10 cellular contexts compared by ENCODE assay signal in genomic region chr22:30217698-30218565, GRCh38. TPM values are rescaled to one million over a fixed set of nuclear protein-coding genes. Genes with fewer than 3 reads are reported as not detected.
DNase-seq lines count a peak whose midpoint lies in the region; ATAC-seq and TF ChIP-seq lines count a peak whose summit lies in the region.
"Had no signal": no experiment of that assay in that cellular context is flagged by ENCODE, and none has a peak within 500 bp of the region (broad histone marks: within the 10 kb centered on the region; RNA-seq: fewer than 3 reads in every experiment).

No MANE protein-coding gene starts in this region.

- no peak for DNase-seq in activated naive CD8-positive, alpha-beta T cell treated with anti-CD3 and anti-CD28 coated beads, Interleukin-2, amount 10 ng/mL, durations not matched to agents 7 days and 5 days
- no peak for DNase-seq in activated naive CD8-positive, alpha-beta T cell treated with anti-CD3 and anti-CD28 coated beads for 36 hours
- peak in 38 of 58 donors; percentile 9 to 76 (median 36) for DNase-seq in anterior cingulate cortex (lab: John Stamatoyannopoulos, UW)
- peak; percentile 53 for DNase-seq in midbrain (lab: John Stamatoyannopoulos, UW)
- DNase-seq in vagina (ENCODE audit: extremely low spot score in 2 of 2) = no peak
- no peak for DNase-seq in mesenteric fat pad (ENCODE audit: low spot score)
- DNase-seq: activated T-cell treated with anti-CD3 and anti-CD28 coated beads, Interleukin-2, amount 50 U/mL, for 1 hour; naive B cell had no signal

- no peaks in the 10 kb centered on the region for H3K36me3 Mint-ChIP-seq in activated naive CD8-positive, alpha-beta T cell treated with anti-CD3 and anti-CD28 coated beads, Interleukin-2, amount 10 ng/mL, durations not matched to agents 7 days and 5 days
- no peaks in the 10 kb centered on the region for H3K36me3 Mint-ChIP-seq in activated naive CD8-positive, alpha-beta T cell treated with anti-CD3 and anti-CD28 coated beads for 36 hours
- H3K36me3 Mint-ChIP-seq: naive B cell had no signal

- no peak overlapping the region for H3K4me3 ChIP-seq in vagina

- ATAC-seq in activated naive CD8-positive, alpha-beta T cell treated with anti-CD3 and anti-CD28 coated beads, Interleukin-2, amount 10 ng/mL, durations not matched to agents 7 days and 5 days (ENCODE audit: low read depth) = no peak
- ATAC-seq in GM21526 (IDR thresholded peaks at IDR 0.05; ENCODE audit: low FRiP score, unreplicated experiment) (no peak), HG03108 (IDR thresholded peaks at IDR 0.05; ENCODE audit: unreplicated experiment) (no peak)

- no peaks in the 10 kb centered on the region for H3K9me3 ChIP-seq in vagina

- peak overlapping the region; percentile 86 for H3K27ac Mint-ChIP-seq in activated naive CD8-positive, alpha-beta T cell treated with anti-CD3 and anti-CD28 coated beads, Interleukin-2, amount 10 ng/mL, durations not matched to agents 7 days and 5 days
- no peak overlapping the region for H3K27ac Mint-ChIP-seq in activated naive CD8-positive, alpha-beta T cell treated with anti-CD3 and anti-CD28 coated beads for 36 hours

- peak overlapping the region; percentile 54 for H3K27ac ChIP-seq in vagina

- TF ChIP-seq POLR2A in vagina (IDR thresholded peaks at IDR 0.05) = no peak

- no peak overlapping the region for H3K4me3 Mint-ChIP-seq in activated naive CD8-positive, alpha-beta T cell treated with anti-CD3 and anti-CD28 coated beads, Interleukin-2, amount 10 ng/mL, durations not matched to agents 7 days and 5 days
- no peak overlapping the region for H3K4me3 Mint-ChIP-seq in activated naive CD8-positive, alpha-beta T cell treated with anti-CD3 and anti-CD28 coated beads for 36 hours
- H3K4me3 Mint-ChIP-seq: naive B cell had no signal

- POLR2A ChIA-PET in activated naive CD8-positive, alpha-beta T cell treated with anti-CD3 and anti-CD28 coated beads, Interleukin-2, amount 10 ng/mL, durations not matched to agents 7 days and 5 days (lab: Charles Lee) = interaction anchor here (0.7 to 0.9 kb wide), 4 partner anchors 15 to 26 kb away, joined by 3 read pairs; no protein-coding TSS in a partner anchor

- TF ChIP-seq CTCF in vagina (IDR thresholded peaks at IDR 0.05) = no peak

- no peaks in the 10 kb centered on the region for H3K9me3 Mint-ChIP-seq in activated naive CD8-positive, alpha-beta T cell treated with anti-CD3 and anti-CD28 coated beads, Interleukin-2, amount 10 ng/mL, durations not matched to agents 7 days and 5 days
- H3K9me3 Mint-ChIP-seq in activated naive CD8-positive, alpha-beta T cell treated with anti-CD3 and anti-CD28 coated beads for 36 hours = no peaks in the 10 kb centered on the region
- H3K9me3 Mint-ChIP-seq: naive B cell had no signal

- H3K36me3 ChIP-seq in vagina = no peaks in the 10 kb centered on the region

- no peaks in the 10 kb centered on the region for H3K27me3 Mint-ChIP-seq in activated naive CD8-positive, alpha-beta T cell treated with anti-CD3 and anti-CD28 coated beads, Interleukin-2, amount 10 ng/mL, durations not matched to agents 7 days and 5 days
- peaks cover 6% of the 10 kb centered on the region for H3K27me3 Mint-ChIP-seq in activated naive CD8-positive, alpha-beta T cell treated with anti-CD3 and anti-CD28 coated beads for 36 hours

- intact Hi-C loops in vagina (cut with DNase I) = no loop called here

- peaks cover 14% of the 10 kb centered on the region for H3K4me1 ChIP-seq in vagina

- H3K4me1 Mint-ChIP-seq in activated naive CD8-positive, alpha-beta T cell treated with anti-CD3 and anti-CD28 coated beads, Interleukin-2, amount 10 ng/mL, durations not matched to agents 7 days and 5 days = peaks cover 83% of the 10 kb centered on the region
- H3K4me1 Mint-ChIP-seq in activated naive CD8-positive, alpha-beta T cell treated with anti-CD3 and anti-CD28 coated beads for 36 hours = peaks cover 52% of the 10 kb centered on the region

- H3K27me3 ChIP-seq in vagina = no peaks in the 10 kb centered on the region

RNA-seq across cellular contexts. Expression of gene LIF, which starts 28.6 kb away (rescaled TPM):
- 100 to 1,000 TPM; 508 to 564 TPM for total RNA-seq in activated naive CD8-positive, alpha-beta T cell treated with anti-CD3 and anti-CD28 coated beads, Interleukin-2, amount 10 ng/mL, durations not matched to agents 7 days and 5 days
- 100 to 1,000 TPM; 282 to 288 TPM for total RNA-seq in activated naive CD8-positive, alpha-beta T cell treated with anti-CD3 and anti-CD28 coated beads for 36 hours
- total RNA-seq in vagina (0.49 TPM), mesenteric fat pad (34.8 TPM)

RNA-seq across cellular contexts. Expression of gene OSM, which starts 48.7 kb away (rescaled TPM):
- total RNA-seq in activated naive CD8-positive, alpha-beta T cell treated with anti-CD3 and anti-CD28 coated beads, Interleukin-2, amount 10 ng/mL, durations not matched to agents 7 days and 5 days = 100 to 1,000 TPM; 125 to 142 TPM
- total RNA-seq in activated naive CD8-positive, alpha-beta T cell treated with anti-CD3 and anti-CD28 coated beads for 36 hours = 10 to 100 TPM; 47.9 to 50.7 TPM
- total RNA-seq in vagina (not detected), mesenteric fat pad (8.0 TPM)

Comparison
In these comparisons a context has a peak if more than half of its experiments do, and no peak if none do; other contexts are left out.
1. DNase-seq: peak in anterior cingulate cortex (38 of 58) and midbrain (single experiment); none in activated naive CD8-positive, alpha-beta T cell treated with anti-CD3 and anti-CD28 coated beads, Interleukin-2, amount 10 ng/mL, durations not matched to agents 7 days and 5 days (single experiment), activated naive CD8-positive, alpha-beta T cell treated with anti-CD3 and anti-CD28 coated beads for 36 hours (single experiment), vagina (0 of 2) and mesenteric fat pad (single experiment).
2. RNA of gene LIF, which starts 28.6 kb away (total RNA-seq): 508 to 564 TPM in activated naive CD8-positive, alpha-beta T cell treated with anti-CD3 and anti-CD28 coated beads, Interleukin-2, amount 10 ng/mL, durations not matched to agents 7 days and 5 days, 282 to 288 TPM in activated naive CD8-positive, alpha-beta T cell treated with anti-CD3 and anti-CD28 coated beads for 36 hours and 34.8 TPM in mesenteric fat pad (single experiment); 0.49 TPM in vagina (single experiment); every median in the first group is over 10 times any median in the second.